ENCODE assay signal across 24 cellular contexts in genomic region chr1:237232501-237232900, GRCh38.
"Had no signal": no experiment of that assay in that cellular context is flagged by ENCODE, and none has a peak within 500 bp of the region (broad histone marks: within the 10 kb centered on the region; RNA-seq: fewer than 3 reads in every experiment).

No MANE protein-coding gene starts in this region.

- H3K9me3 ChIP-seq: esophagus squamous epithelium, gastroesophageal sphincter, lower lobe of right lung, pancreas, stomach, thoracic aorta, transverse colon had no signal

- H3K27me3 ChIP-seq: esophagus squamous epithelium, gastroesophageal sphincter, hepatocyte, pancreas, stomach, transverse colon had no signal

- H2AFZ ChIP-seq: hepatocyte had no signal

- H3K4me2 ChIP-seq: hepatocyte had no signal

- H3K4me3 Mint-ChIP-seq: memory B cell, naive B cell, nephron had no signal

- H3K4me1 ChIP-seq: esophagus squamous epithelium, pancreas, transverse colon had no signal

- H3K9me3 Mint-ChIP-seq: memory B cell, nephron had no signal

- H3K27ac Mint-ChIP-seq: memory B cell, naive B cell, nephron, progenitor cell of endocrine pancreas had no signal

- H3K27ac ChIP-seq: esophagus squamous epithelium, gastroesophageal sphincter, hepatocyte, lower lobe of right lung, pancreas, stomach, thoracic aorta, transverse colon had no signal

- H3K4me1 Mint-ChIP-seq: memory B cell, naive B cell had no signal

- H3K27me3 Mint-ChIP-seq: memory B cell, progenitor cell of endocrine pancreas had no signal

- H3K36me3 ChIP-seq: esophagus squamous epithelium, gastroesophageal sphincter, lower lobe of right lung, pancreas, stomach, thoracic aorta, transverse colon had no signal

- H3K4me3 ChIP-seq: esophagus squamous epithelium, gastroesophageal sphincter, hepatocyte, lower lobe of right lung, pancreas, stomach, thoracic aorta, transverse colon had no signal

- DNase-seq: effector memory CD4-positive, alpha-beta T cell; esophagus squamous epithelium; foreskin fibroblast; head of caudate nucleus; islet precursor cell; lower lobe of right lung; midbrain; naive B cell; occipital lobe; pancreas; right cardiac atrium; small intestine; stimulated activated CD4-positive, alpha-beta T cell treated with anti-CD3 and anti-CD28 coated beads, Interleukin-12 subunit alpha, Interleukin-12 subunit beta, amount 100 ng/mL, for 4 hours; stimulated activated naive CD4-positive, alpha-beta T cell; stomach; substantia nigra; transverse colon had no signal

- ATAC-seq: gastroesophageal sphincter, left lobe of liver, lower lobe of right lung, pancreas had no signal

- FAIRE-seq: pancreas, small intestine had no signal

- H3K36me3 Mint-ChIP-seq: memory B cell, naive B cell had no signal

- H3K79me2 ChIP-seq: hepatocyte had no signal
